In the genomic region with DNA sequence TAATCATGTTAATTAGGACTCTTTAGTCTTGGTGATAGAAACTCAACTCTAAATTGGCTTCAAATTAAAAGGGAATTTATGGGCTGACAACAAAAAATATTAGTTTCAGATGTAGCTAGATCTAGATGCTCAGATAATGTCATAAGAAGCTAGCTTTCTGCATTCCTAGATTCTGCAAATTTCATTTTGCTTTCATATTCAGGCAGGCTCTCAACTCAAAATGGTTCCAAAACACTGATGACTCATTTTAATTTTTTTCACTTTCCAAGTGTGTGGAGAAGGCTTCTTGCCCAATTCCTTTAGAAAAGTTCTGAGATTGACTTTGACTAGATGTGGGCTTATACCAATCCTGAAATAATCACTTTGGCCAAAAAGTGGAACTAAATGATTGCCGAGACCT, we compare ENCODE assay signal across 11 cellular contexts.
DNase-seq lines count a peak whose midpoint lies in the region; ATAC-seq and TF ChIP-seq lines count a peak whose summit lies in the region.
"Had no signal": no experiment of that assay in that cellular context is flagged by ENCODE, and none has a peak within 500 bp of the region (broad histone marks: within the 10 kb centered on the region; RNA-seq: fewer than 3 reads in every experiment).

No MANE protein-coding gene starts in this region.

- H3K9ac ChIP-seq in mammary epithelial cell (ENCODE audit: insufficient read depth, low read length): no peak overlapping the region
- no peak overlapping the region for H3K9ac ChIP-seq in MM.1S (ENCODE audit: low read length)

- H3K4me1 ChIP-seq in mammary epithelial cell (ENCODE audit: insufficient read depth, low read length) (no peaks in the 10 kb centered on the region), MM.1S (ENCODE audit: low read length) (peaks cover 4% of the 10 kb centered on the region; the same call in 1 of the 2 replicates)

- H3K9me3 ChIP-seq in mammary epithelial cell (replicated peaks; ENCODE audit: insufficient read depth, low read length) (peaks cover 3% of the 10 kb centered on the region), MM.1S (replicated peaks; ENCODE audit: insufficient read depth, low read length) (no peaks in the 10 kb centered on the region)

- WGBS in mammary epithelial cell (ENCODE audit: low coverage, missing lambda C conversion rate): 93% methylated on average over 1 of the region's 1 CpG

- no peak overlapping the region for H3K27ac ChIP-seq in mammary epithelial cell (ENCODE audit: insufficient read depth, low read depth, low read length)
- H3K27ac ChIP-seq in MM.1S (ENCODE audit: low read length): no peak overlapping the region

- no peaks in the 10 kb centered on the region for H4K20me1 ChIP-seq in mammary epithelial cell (ENCODE audit: insufficient read depth, low read length)
- H4K20me1 ChIP-seq in MM.1S (ENCODE audit: insufficient read depth, low read length): no peaks in the 10 kb centered on the region

- H3K9me2 ChIP-seq in MM.1S (replicated peaks; ENCODE audit: insufficient read depth, low read length): no peaks in the 10 kb centered on the region

- H3K27me3 Mint-ChIP-seq in MCF 10A (ENCODE audit: insufficient read depth, unreplicated experiment): no peaks in the 10 kb centered on the region

- CTCF ChIA-PET in MCF 10A (lab: Yijun Ruan, JAX): no interaction called here
- CTCF ChIA-PET in mammary epithelial cell (lab: Charles Lee; ENCODE audit: low non-redundant PET): no interaction called here

- no peaks in the 10 kb centered on the region for H3K79me2 ChIP-seq in mammary epithelial cell (ENCODE audit: insufficient read depth, low read length)
- H3K79me2 ChIP-seq in MM.1S (ENCODE audit: low read length): no peaks in the 10 kb centered on the region

- BruUV-seq in MCF 10A (replicated peaks; lab: Mats Ljungman, UMichigan): no TSS peak
- no TSS peak for BruUV-seq in mammary epithelial cell (replicated peaks; lab: Mats Ljungman, UMichigan)

- H3K4me1 Mint-ChIP-seq in MCF 10A (ENCODE audit: insufficient read depth, unreplicated experiment): peaks cover 11% of the 10 kb centered on the region

- POLR2A ChIA-PET in MCF 10A (lab: Yijun Ruan, JAX): no interaction called here

- H3K4me3 ChIP-seq in mammary epithelial cell (replicated peaks in 1 of 3; ENCODE audit: insufficient read depth in 1 of 3, low read depth in 2 of 3, low read length in 3 of 3) (no peak overlapping the region), MM.1S (ENCODE audit: low read length) (peak overlapping the region; percentile 20; the same call in 1 of the 2 replicates)

- H3K27ac Mint-ChIP-seq in MCF 10A (ENCODE audit: low read depth, unreplicated experiment): no peak overlapping the region
- H3K27ac Mint-ChIP-seq: endodermal cell had no signal

- intact Hi-C loops in MCF 10A (cut with micrococcal nuclease): no loop called here
- intact Hi-C loops in mammary epithelial cell (cut with micrococcal nuclease): no loop called here
- intact Hi-C loops in head of caudate nucleus (cut with DNase I): no loop called here

- ATAC-seq in HG02852 (IDR thresholded peaks at IDR 0.05; ENCODE audit: unreplicated experiment): peak; percentile 85

- TF ChIP-seq CTCF in MCF 10A (IDR thresholded peaks at IDR 0.05; ENCODE audit: unreplicated experiment): no peak
- no peak for TF ChIP-seq CTCF in mammary epithelial cell (conservative IDR thresholded peaks at IDR 0.05 in 1 of 2, IDR thresholded peaks at IDR 0.05 in 1 of 2; ENCODE audit: extremely low read depth in 1 of 2, insufficient read depth in 1 of 2, low read depth in 1 of 2, low read length in 2 of 2)
- TF ChIP-seq CTCF in MM.1S (IDR thresholded peaks at IDR 0.05; ENCODE audit: low read length): no peak

- peak; percentile 25 for DNase-seq in MCF 10A (ENCODE audit: unreplicated experiment)
- DNase-seq in mammary epithelial cell: no peak
- peak; percentile 63 for DNase-seq in MM.1S
- DNase-seq in superior temporal gyrus (ENCODE audit: extremely low spot score): peak; percentile 52
- DNase-seq in nucleus accumbens (lab: John Stamatoyannopoulos, UW): no peak
- no peak for DNase-seq in NCI-H1105 treated with DMSO at 0.1 percent for 48 hours (lab: John Stamatoyannopoulos, UW)
- DNase-seq in head of caudate nucleus: no peak
- DNase-seq: endodermal cell, left cardiac atrium, NCI-H524 had no signal

- in situ Hi-C loops in mammary epithelial cell (cut with MboI; ENCODE audit: low sequenced_read_pairs in 2 of 2): no loop called here

- H3K36me3 ChIP-seq in mammary epithelial cell (ENCODE audit: insufficient read depth, low read length): no peaks in the 10 kb centered on the region
- no peaks in the 10 kb centered on the region for H3K36me3 ChIP-seq in MM.1S (replicated peaks; ENCODE audit: insufficient read depth, low read length)

- H3K27me3 ChIP-seq in mammary epithelial cell (ENCODE audit: insufficient read depth, low read length) (no peaks in the 10 kb centered on the region), MM.1S (replicated peaks; ENCODE audit: insufficient read depth, low read length) (no peaks in the 10 kb centered on the region)

- H2AFZ ChIP-seq in mammary epithelial cell (ENCODE audit: low read depth, low read length): no peak overlapping the region
- H2AFZ ChIP-seq in MM.1S (ENCODE audit: low read length): peak overlapping the region; percentile 11

- H3K9me3 Mint-ChIP-seq in MCF 10A (ENCODE audit: unreplicated experiment): no peaks in the 10 kb centered on the region
- H3K9me3 Mint-ChIP-seq: endodermal cell had no signal

- H3K4me3 Mint-ChIP-seq in MCF 10A (ENCODE audit: unreplicated experiment): peak overlapping the region; percentile 17
- H3K4me3 Mint-ChIP-seq: endodermal cell had no signal

- H3F3A ChIP-seq in MM.1S (ENCODE audit: insufficient read depth, low read length): no peaks in the 10 kb centered on the region

- dilution Hi-C loops in mammary epithelial cell (cut with HindIII; ENCODE audit: low sequenced_read_pairs): no loop called here

- no peaks in the 10 kb centered on the region for H3K36me3 Mint-ChIP-seq in MCF 10A (ENCODE audit: insufficient read depth, unreplicated experiment)

- H3K4me2 ChIP-seq in mammary epithelial cell (ENCODE audit: insufficient read depth, low read depth, low read length): no peak overlapping the region
- peak overlapping the region; percentile 40 for H3K4me2 ChIP-seq in MM.1S (ENCODE audit: low read depth, low read length)

Comparison
In these comparisons a context has a peak if more than half of its experiments do, and no peak if none do; other contexts are left out.
1. DNase-seq: peak in MCF 10A (single experiment), MM.1S (single experiment) and superior temporal gyrus (single experiment); none in mammary epithelial cell (single experiment), nucleus accumbens (0 of 56), NCI-H1105 treated with DMSO at 0.1 percent for 48 hours (single experiment) and head of caudate nucleus (0 of 42).